In the genomic region with DNA sequence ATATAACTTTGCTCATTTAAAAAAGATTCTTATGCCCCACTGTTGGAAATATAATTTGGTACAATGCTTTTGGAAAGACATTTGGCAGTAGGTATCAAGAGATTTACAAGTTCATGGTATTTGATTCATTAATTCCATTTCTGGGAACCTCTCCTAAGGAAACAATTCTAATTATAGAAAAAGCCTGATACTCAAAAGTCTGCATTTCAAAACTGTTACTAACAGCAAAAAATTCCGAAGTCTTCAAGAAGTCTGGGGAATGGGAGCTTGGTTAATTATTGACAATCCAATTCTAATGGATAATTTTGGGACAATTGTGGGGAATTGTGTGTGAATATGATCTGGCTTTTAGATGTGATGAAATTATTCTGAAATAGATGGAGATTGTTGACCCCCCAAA, we compare ENCODE assay signal across 1 cellular context.
TF ChIP-seq lines count a peak whose summit lies in the region.

No MANE protein-coding gene starts in this region.

TF ChIP-seq in WTC11, 78 proteins besides CTCF, POLR2A, EP300 and RAD21 (continued from another document):
- TF ChIP-seq IRF1 (CRISPR knock-in tag; IDR thresholded peaks at IDR 0.05) (no peak), TCF7 (CRISPR knock-in tag; IDR thresholded peaks at IDR 0.05; ENCODE audit: low read depth) (no peak), ZNF219 (CRISPR knock-in tag; IDR thresholded peaks at IDR 0.05; ENCODE audit: borderline replicate concordance) (no peak), FOXK1 (CRISPR knock-in tag; IDR thresholded peaks at IDR 0.05) (no peak), ZNF671 (CRISPR knock-in tag; IDR thresholded peaks at IDR 0.05) (no peak), ELF4 (CRISPR knock-in tag; IDR thresholded peaks at IDR 0.05; ENCODE audit: low read depth) (no peak), SMAD3 (CRISPR knock-in tag; IDR thresholded peaks at IDR 0.05; ENCODE audit: borderline replicate concordance) (no peak)
- TF ChIP-seq, protein P1, sequence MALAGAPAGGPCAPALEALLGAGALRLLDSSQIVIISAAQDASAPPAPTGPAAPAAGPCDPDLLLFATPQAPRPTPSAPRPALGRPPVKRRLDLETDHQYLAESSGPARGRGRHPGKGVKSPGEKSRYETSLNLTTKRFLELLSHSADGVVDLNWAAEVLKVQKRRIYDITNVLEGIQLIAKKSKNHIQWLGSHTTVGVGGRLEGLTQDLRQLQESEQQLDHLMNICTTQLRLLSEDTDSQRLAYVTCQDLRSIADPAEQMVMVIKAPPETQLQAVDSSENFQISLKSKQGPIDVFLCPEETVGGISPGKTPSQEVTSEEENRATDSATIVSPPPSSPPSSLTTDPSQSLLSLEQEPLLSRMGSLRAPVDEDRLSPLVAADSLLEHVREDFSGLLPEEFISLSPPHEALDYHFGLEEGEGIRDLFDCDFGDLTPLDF (CRISPR knock-in tag; IDR thresholded peaks at IDR 0.05), result no peak
- TF ChIP-seq, protein P2, sequence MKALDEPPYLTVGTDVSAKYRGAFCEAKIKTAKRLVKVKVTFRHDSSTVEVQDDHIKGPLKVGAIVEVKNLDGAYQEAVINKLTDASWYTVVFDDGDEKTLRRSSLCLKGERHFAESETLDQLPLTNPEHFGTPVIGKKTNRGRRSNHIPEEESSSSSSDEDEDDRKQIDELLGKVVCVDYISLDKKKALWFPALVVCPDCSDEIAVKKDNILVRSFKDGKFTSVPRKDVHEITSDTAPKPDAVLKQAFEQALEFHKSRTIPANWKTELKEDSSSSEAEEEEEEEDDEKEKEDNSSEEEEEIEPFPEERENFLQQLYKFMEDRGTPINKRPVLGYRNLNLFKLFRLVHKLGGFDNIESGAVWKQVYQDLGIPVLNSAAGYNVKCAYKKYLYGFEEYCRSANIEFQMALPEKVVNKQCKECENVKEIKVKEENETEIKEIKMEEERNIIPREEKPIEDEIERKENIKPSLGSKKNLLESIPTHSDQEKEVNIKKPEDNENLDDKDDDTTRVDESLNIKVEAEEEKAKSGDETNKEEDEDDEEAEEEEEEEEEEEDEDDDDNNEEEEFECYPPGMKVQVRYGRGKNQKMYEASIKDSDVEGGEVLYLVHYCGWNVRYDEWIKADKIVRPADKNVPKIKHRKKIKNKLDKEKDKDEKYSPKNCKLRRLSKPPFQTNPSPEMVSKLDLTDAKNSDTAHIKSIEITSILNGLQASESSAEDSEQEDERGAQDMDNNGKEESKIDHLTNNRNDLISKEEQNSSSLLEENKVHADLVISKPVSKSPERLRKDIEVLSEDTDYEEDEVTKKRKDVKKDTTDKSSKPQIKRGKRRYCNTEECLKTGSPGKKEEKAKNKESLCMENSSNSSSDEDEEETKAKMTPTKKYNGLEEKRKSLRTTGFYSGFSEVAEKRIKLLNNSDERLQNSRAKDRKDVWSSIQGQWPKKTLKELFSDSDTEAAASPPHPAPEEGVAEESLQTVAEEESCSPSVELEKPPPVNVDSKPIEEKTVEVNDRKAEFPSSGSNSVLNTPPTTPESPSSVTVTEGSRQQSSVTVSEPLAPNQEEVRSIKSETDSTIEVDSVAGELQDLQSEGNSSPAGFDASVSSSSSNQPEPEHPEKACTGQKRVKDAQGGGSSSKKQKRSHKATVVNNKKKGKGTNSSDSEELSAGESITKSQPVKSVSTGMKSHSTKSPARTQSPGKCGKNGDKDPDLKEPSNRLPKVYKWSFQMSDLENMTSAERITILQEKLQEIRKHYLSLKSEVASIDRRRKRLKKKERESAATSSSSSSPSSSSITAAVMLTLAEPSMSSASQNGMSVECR (CRISPR knock-in tag; IDR thresholded peaks at IDR 0.05; ENCODE audit: borderline replicate concordance), result no peak
TF ChIP-seq in WTC11: peak in this region for 0.
